Comparison of ENCODE assay signal across 24 cellular contexts in genomic region chr11:133598879-133599278, GRCh38.
DNase-seq lines count a peak whose midpoint lies in the region; ATAC-seq, FAIRE-seq and TF ChIP-seq lines count a peak whose summit lies in the region.
"Had no signal": no experiment of that assay in that cellular context is flagged by ENCODE, and none has a peak within 500 bp of the region (broad histone marks: within the 10 kb centered on the region; RNA-seq: fewer than 3 reads in every experiment).

No MANE protein-coding gene starts in this region.

- H3K36me3 Mint-ChIP-seq in GM23338 (ENCODE audit: low read depth) (no peaks in the 10 kb centered on the region), neural progenitor cell (no peaks in the 10 kb centered on the region)
- H3K36me3 Mint-ChIP-seq: CD4-positive, alpha-beta memory T cell had no signal

- H4K20me1 ChIP-seq in GM23338 (replicated peaks; ENCODE audit: insufficient read depth): no peaks in the 10 kb centered on the region
- no peaks in the 10 kb centered on the region for H4K20me1 ChIP-seq in H1 (replicated peaks in 1 of 2; ENCODE audit: control insufficient read depth in 1 of 2, insufficient read depth in 2 of 2, low read length in 2 of 2)
- no peaks in the 10 kb centered on the region for H4K20me1 ChIP-seq in neural progenitor cell (ENCODE audit: low read depth)

- no peak for TF ChIP-seq POLR2A in H1 (IDR thresholded peaks at IDR 0.05; ENCODE audit: control extremely low read depth in 1 of 2, low read depth in 2 of 2, low read length in 2 of 2)

- H3K4me2 ChIP-seq in GM23338 (peak overlapping the region; percentile 54; the same call in 1 of the 2 replicates), H1 (ENCODE audit: insufficient read depth in 1 of 2, low read depth in 2 of 2, low read length in 2 of 2) (peak overlapping the region in 1 of 2 experiments; percentile 26; a peak in 1 of 4 replicates), neural progenitor cell (no peak overlapping the region)
- H3K4me2 ChIP-seq: A549 had no signal

- no peak overlapping the region for H3K18ac ChIP-seq in H1 (ENCODE audit: extremely low read depth, low read length)

- H3K4me3 Mint-ChIP-seq in GM23338 (no peak overlapping the region), neural progenitor cell (no peak overlapping the region)
- H3K4me3 Mint-ChIP-seq: CD4-positive, alpha-beta memory T cell; H9 had no signal

- H3K4me1 Mint-ChIP-seq in GM23338 (peaks cover 17% of the 10 kb centered on the region), neural progenitor cell (peaks cover 4% of the 10 kb centered on the region)
- H3K4me1 Mint-ChIP-seq: CD4-positive, alpha-beta memory T cell had no signal

- DNase-seq in GM23338 (ENCODE audit: low spot score) (peak; percentile 31), H1 (ENCODE audit: low read depth in 1 of 2, low spot score in 2 of 2) (no peak), iPS DF 19.7 (ENCODE audit: low read depth, low spot score) (peak; percentile 9), neural progenitor cell (ENCODE audit: low spot score) (peak; percentile 8), epidermal melanocyte (ENCODE audit: insufficient read length, low spot score) (no peak), NCI-H146 (lab: John Stamatoyannopoulos, UW) (no peak), dermis blood vessel endothelial cell (no peak)
- DNase-seq: 8988T; ACHN; AML-193; C1 segment of cervical spinal cord; Calu3; CD4-positive, alpha-beta memory T cell; COR-L47; DMS53; DMS79 treated with DMSO at 0.1 percent for 48 hours; GOT3; H9 had no signal

- no peak overlapping the region for H3K27ac Mint-ChIP-seq in GM23338
- no peak overlapping the region for H3K27ac Mint-ChIP-seq in neural progenitor cell
- H3K27ac Mint-ChIP-seq: CD4-positive, alpha-beta memory T cell; H9 had no signal

- no peaks in the 10 kb centered on the region for H3K9me3 ChIP-seq in H1 (ENCODE audit: insufficient read depth in 2 of 2, low read depth in 1 of 2, low read length in 1 of 2)
- no peaks in the 10 kb centered on the region for H3K9me3 ChIP-seq in neural progenitor cell (ENCODE audit: low read depth)
- H3K9me3 ChIP-seq: A549 had no signal

- no peak overlapping the region for H3K4ac ChIP-seq in H1 (replicated peaks; ENCODE audit: insufficient read length, low read depth, low read length)

- H3K36me3 ChIP-seq in GM23338 (ENCODE audit: insufficient read depth) (no peaks in the 10 kb centered on the region; the same call in 1 of the 2 replicates), H1 (ENCODE audit: control insufficient read depth in 2 of 4, insufficient read depth in 4 of 4, low read length in 3 of 4) (no peaks in the 10 kb centered on the region), neural progenitor cell (no peaks in the 10 kb centered on the region)

- H3F3A ChIP-seq in GM23338 (replicated peaks; ENCODE audit: low read depth) (no peaks in the 10 kb centered on the region), neural progenitor cell (ENCODE audit: low read depth) (no peaks in the 10 kb centered on the region)

- no peak overlapping the region for H3K23ac ChIP-seq in H1 (ENCODE audit: insufficient read length)

- no peaks in the 10 kb centered on the region for H3K27me3 ChIP-seq in GM23338 (ENCODE audit: insufficient read depth)
- no peaks in the 10 kb centered on the region for H3K27me3 ChIP-seq in H1 (replicated peaks in 1 of 4; ENCODE audit: control insufficient read depth in 3 of 4, extremely low read depth in 1 of 4, insufficient read depth in 3 of 4, low read length in 3 of 4)
- no peaks in the 10 kb centered on the region for H3K27me3 ChIP-seq in neural progenitor cell

- H4K8ac ChIP-seq in H1 (ENCODE audit: extremely low read depth, insufficient read depth, low read length): no peak overlapping the region

- H3K9ac ChIP-seq in H1 (replicated peaks in 1 of 4; ENCODE audit: extremely low read depth in 1 of 4, low read depth in 3 of 4, low read length in 3 of 4) (no peak overlapping the region), neural progenitor cell (no peak overlapping the region)

- POLR2A ChIA-PET in H1 (lab: Charles Lee; ENCODE audit: partially characterized antibody): no interaction called here

- no peak overlapping the region for H4K91ac ChIP-seq in H1 (replicated peaks; ENCODE audit: insufficient read length, low read length)

- no peak overlapping the region for H2BK5ac ChIP-seq in H1 (ENCODE audit: low read depth, low read length)

- H3K4me3 ChIP-seq in GM23338 (no peak overlapping the region), H1 (ENCODE audit: extremely low read depth in 1 of 4, insufficient read depth in 2 of 4, low read depth in 3 of 4, low read length in 4 of 4) (no peak overlapping the region), neural progenitor cell (no peak overlapping the region)
- H3K4me3 ChIP-seq: A549 had no signal

- H4K5ac ChIP-seq in H1 (ENCODE audit: insufficient read length, low read depth, low read length): no peak overlapping the region

- peak; percentile 48 for FAIRE-seq in H1 (lab: Jason Lieb, UNC)
- FAIRE-seq: A549, G401.6, GM12892, GM19239 had no signal

- no peaks in the 10 kb centered on the region for H3K79me2 ChIP-seq in GM23338 (replicated peaks; ENCODE audit: insufficient read depth)
- no peaks in the 10 kb centered on the region for H3K79me2 ChIP-seq in H1 (ENCODE audit: control insufficient read depth in 1 of 2, insufficient read depth in 2 of 2, low read length in 2 of 2)
- no peaks in the 10 kb centered on the region for H3K79me2 ChIP-seq in neural progenitor cell (ENCODE audit: low read depth)

- H3K14ac ChIP-seq in H1 (ENCODE audit: insufficient read length): no peak overlapping the region

- no peak for TF ChIP-seq EP300 in H1 (IDR thresholded peaks at IDR 0.05; ENCODE audit: borderline replicate concordance in 1 of 2, low read depth in 2 of 2, low read length in 2 of 2)

- H3K56ac ChIP-seq in H1 (replicated peaks; ENCODE audit: insufficient read length, low read depth, low read length): no peak overlapping the region

- peak; percentile 68 for ATAC-seq in GM23338
- ATAC-seq in GM19395 (IDR thresholded peaks at IDR 0.05; ENCODE audit: unreplicated experiment): no peak
- ATAC-seq: A549, HCT116 had no signal

- no peaks in the 10 kb centered on the region for H3K23me2 ChIP-seq in H1 (ENCODE audit: low read depth, low read length)

- no peak overlapping the region for H2AK5ac ChIP-seq in H1 (ENCODE audit: low read depth, low read length)

- H2AFZ ChIP-seq in GM23338 (no peak overlapping the region), H1 (ENCODE audit: low read length) (no peak overlapping the region), neural progenitor cell (replicated peaks) (no peak overlapping the region)

- no peak overlapping the region for H3K27ac ChIP-seq in GM23338 (ENCODE audit: low read depth)
- no peak overlapping the region for H3K27ac ChIP-seq in H1 (ENCODE audit: low read depth, low read length)
- no peak overlapping the region for H3K27ac ChIP-seq in neural progenitor cell
- H3K27ac ChIP-seq: A549 had no signal

- peaks cover 7% of the 10 kb centered on the region; the same call in 1 of the 2 replicates for H3K4me1 ChIP-seq in GM23338 (ENCODE audit: insufficient read depth)
- H3K4me1 ChIP-seq in H1 (replicated peaks in 1 of 4; ENCODE audit: control insufficient read depth in 3 of 4, insufficient read depth in 4 of 4, low read length in 3 of 4): peaks cover 1 to 10% (median 5%) of the 10 kb centered on the region in 4 experiments; a peak in 5 of 7 replicates
- peaks cover 7% of the 10 kb centered on the region for H3K4me1 ChIP-seq in neural progenitor cell
- H3K4me1 ChIP-seq: A549 had no signal

- no peak for TF ChIP-seq RAD21 in H1 (IDR thresholded peaks at IDR 0.05 in 1 of 2, conservative IDR thresholded peaks at IDR 0.05 in 1 of 2; ENCODE audit: low read depth in 2 of 2, low read length in 2 of 2)

- CTCF ChIA-PET in H1 (lab: Charles Lee; ENCODE audit: partially characterized antibody): interaction anchor here (1.1 to 1.7 kb wide), 3 partner anchors 15 to 223 kb away, joined by 4 to 10 read pairs (median 4); no protein-coding TSS in a partner anchor

- no peak overlapping the region for H2BK15ac ChIP-seq in H1 (ENCODE audit: low read length)

- no peak for TF ChIP-seq CTCF in GM23338 (conservative IDR thresholded peaks at IDR 0.05; ENCODE audit: low read depth in 2 of 2)
- no peak for TF ChIP-seq CTCF in H1 (IDR thresholded peaks at IDR 0.05; ENCODE audit: control extremely low read depth in 1 of 3, insufficient read depth in 1 of 3, low read depth in 1 of 3, low read length in 3 of 3)
- no peak for TF ChIP-seq CTCF in neural progenitor cell (IDR thresholded peaks at IDR 0.05)

- peaks cover 4% of the 10 kb centered on the region for H3K27me3 Mint-ChIP-seq in GM23338 (ENCODE audit: insufficient read depth, low read depth, poor library complexity)
- peaks cover 6% of the 10 kb centered on the region for H3K27me3 Mint-ChIP-seq in neural progenitor cell (ENCODE audit: insufficient read depth, low read depth)
- H3K27me3 Mint-ChIP-seq: CD4-positive, alpha-beta memory T cell had no signal

- 60% methylated on average over 2 of the region's 2 CpGs; no CpG with 5 or more reads in 1 of the 2 experiments for WGBS in H1 (ENCODE audit: extremely low coverage in 1 of 2, insufficient coverage in 1 of 2, insufficient read length in 1 of 2, insufficient replicate concordance in 2 of 2, low coverage in 1 of 2, low lambda C conversion rate in 2 of 2, missing lambda C conversion rate in 1 of 2), 2 experiments

- H3K9me2 ChIP-seq in GM23338 (ENCODE audit: insufficient read depth): peaks cover 17% of the 10 kb centered on the region

- H2BK12ac ChIP-seq in H1 (ENCODE audit: low read depth, low read length): no peak overlapping the region

- no peak overlapping the region for H2BK20ac ChIP-seq in H1 (ENCODE audit: low read length)

- no peak overlapping the region for H2BK120ac ChIP-seq in H1 (replicated peaks; ENCODE audit: low read depth, low read length)

- H3K79me1 ChIP-seq in H1 (ENCODE audit: low read depth, low read length): no peaks in the 10 kb centered on the region

- H3K9me3 Mint-ChIP-seq in GM23338 (no peaks in the 10 kb centered on the region; the same call in 2 of the 3 replicates), neural progenitor cell (no peaks in the 10 kb centered on the region)
- H3K9me3 Mint-ChIP-seq: H9 had no signal

TF ChIP-seq in H1, 55 proteins besides CTCF, POLR2A, EP300 and RAD21 (continues in another document):
- TF ChIP-seq RFX5 (IDR thresholded peaks at IDR 0.05; ENCODE audit: borderline replicate concordance, low read depth, low read length) (no peak), CREB1 (IDR thresholded peaks at IDR 0.05) (no peak), CTBP2 (IDR thresholded peaks at IDR 0.05; ENCODE audit: borderline replicate concordance, insufficient read depth, insufficient read length, low read length) (no peak), ASH2L (IDR thresholded peaks at IDR 0.05; ENCODE audit: low read length) (no peak)

Comparison
In these comparisons a context has a peak if more than half of its experiments do, and no peak if none do; other contexts are left out.
1. DNase-seq: peak in GM23338 (single experiment), iPS DF 19.7 (single experiment) and neural progenitor cell (single experiment); none in H1 (0 of 2), epidermal melanocyte (single experiment), NCI-H146 (single experiment) and dermis blood vessel endothelial cell (single experiment).